In genomic region chr13:26132756-26133155, GRCh38 we compare ENCODE assay signal across 9 cellular contexts.
DNase-seq lines count a peak whose midpoint lies in the region; TF ChIP-seq lines count a peak whose summit lies in the region.
"Had no signal": no experiment of that assay in that cellular context is flagged by ENCODE, and none has a peak within 500 bp of the region (broad histone marks: within the 10 kb centered on the region; RNA-seq: fewer than 3 reads in every experiment).

No MANE protein-coding gene starts in this region.

- intact Hi-C loops in adrenal gland (cut with DNase I) = no loop called here

- H3K4me3 ChIP-seq in adrenal gland = no peak overlapping the region

- TF ChIP-seq CTCF in C4-2B (conservative IDR thresholded peaks at IDR 0.05) = peak; percentile 95
- peak in 4 of 6 experiments; percentile 19 to 50 (median 32) for TF ChIP-seq CTCF in adrenal gland (IDR thresholded peaks at IDR 0.05)

- WGBS in adrenal gland, 4 donors = 51 to 59% (median 53%) methylated on average over 2 of the region's 2 CpGs

- H3K4me1 ChIP-seq in adrenal gland (replicated peaks in 1 of 2) = peaks cover 0 to 8% of the 10 kb centered on the region in 2 donors

- TF ChIP-seq POLR2A in adrenal gland (IDR thresholded peaks at IDR 0.05) = no peak

- H3K27ac ChIP-seq in C4-2B (no peak overlapping the region), adrenal gland (no peak overlapping the region)
- H3K27ac ChIP-seq: neutrophil had no signal

- no peaks in the 10 kb centered on the region for H3K27me3 ChIP-seq in adrenal gland
- H3K27me3 ChIP-seq: neutrophil had no signal

- H3K36me3 ChIP-seq in adrenal gland (replicated peaks in 1 of 2) = no peaks in the 10 kb centered on the region
- H3K36me3 ChIP-seq: neutrophil had no signal

- H3K9me3 ChIP-seq in adrenal gland (replicated peaks in 1 of 3) = no peaks in the 10 kb centered on the region
- H3K9me3 ChIP-seq: neutrophil had no signal

- DNase-seq in HT-29 (ENCODE audit: low spot score) = peak; percentile 45
- DNase-seq in adrenal gland = peak in 1 of 7 donors; percentile 30
- peak; percentile 33 for DNase-seq in iris pigment epithelial cell (ENCODE audit: low read depth)
- no peak for DNase-seq in HCEC 1CT
- no peak for DNase-seq in NOMO-1 treated with dmso at 0.1 percent for 144 hours (lab: John Stamatoyannopoulos, UW; ENCODE audit: unreplicated experiment)
- DNase-seq in NCI-H1105 (lab: John Stamatoyannopoulos, UW) = no peak
- DNase-seq in SIG-M5 (lab: John Stamatoyannopoulos, UW) = no peak

Comparison
In these comparisons a context has a peak if more than half of its experiments do, and no peak if none do; other contexts are left out.
1. DNase-seq: peak in HT-29 (single experiment) and iris pigment epithelial cell (single experiment); none in HCEC 1CT (single experiment), NOMO-1 treated with dmso at 0.1 percent for 144 hours (single experiment), NCI-H1105 (single experiment) and SIG-M5 (single experiment).